1 cellular context compared by ENCODE assay signal in genomic region chr10:66202101-66202500, GRCh38.
TF ChIP-seq lines count a peak whose summit lies in the region.

No MANE protein-coding gene starts in this region.

TF ChIP-seq in GM23338, 12 proteins besides CTCF, POLR2A, EP300 and RAD21:
- TF ChIP-seq, protein P1, sequence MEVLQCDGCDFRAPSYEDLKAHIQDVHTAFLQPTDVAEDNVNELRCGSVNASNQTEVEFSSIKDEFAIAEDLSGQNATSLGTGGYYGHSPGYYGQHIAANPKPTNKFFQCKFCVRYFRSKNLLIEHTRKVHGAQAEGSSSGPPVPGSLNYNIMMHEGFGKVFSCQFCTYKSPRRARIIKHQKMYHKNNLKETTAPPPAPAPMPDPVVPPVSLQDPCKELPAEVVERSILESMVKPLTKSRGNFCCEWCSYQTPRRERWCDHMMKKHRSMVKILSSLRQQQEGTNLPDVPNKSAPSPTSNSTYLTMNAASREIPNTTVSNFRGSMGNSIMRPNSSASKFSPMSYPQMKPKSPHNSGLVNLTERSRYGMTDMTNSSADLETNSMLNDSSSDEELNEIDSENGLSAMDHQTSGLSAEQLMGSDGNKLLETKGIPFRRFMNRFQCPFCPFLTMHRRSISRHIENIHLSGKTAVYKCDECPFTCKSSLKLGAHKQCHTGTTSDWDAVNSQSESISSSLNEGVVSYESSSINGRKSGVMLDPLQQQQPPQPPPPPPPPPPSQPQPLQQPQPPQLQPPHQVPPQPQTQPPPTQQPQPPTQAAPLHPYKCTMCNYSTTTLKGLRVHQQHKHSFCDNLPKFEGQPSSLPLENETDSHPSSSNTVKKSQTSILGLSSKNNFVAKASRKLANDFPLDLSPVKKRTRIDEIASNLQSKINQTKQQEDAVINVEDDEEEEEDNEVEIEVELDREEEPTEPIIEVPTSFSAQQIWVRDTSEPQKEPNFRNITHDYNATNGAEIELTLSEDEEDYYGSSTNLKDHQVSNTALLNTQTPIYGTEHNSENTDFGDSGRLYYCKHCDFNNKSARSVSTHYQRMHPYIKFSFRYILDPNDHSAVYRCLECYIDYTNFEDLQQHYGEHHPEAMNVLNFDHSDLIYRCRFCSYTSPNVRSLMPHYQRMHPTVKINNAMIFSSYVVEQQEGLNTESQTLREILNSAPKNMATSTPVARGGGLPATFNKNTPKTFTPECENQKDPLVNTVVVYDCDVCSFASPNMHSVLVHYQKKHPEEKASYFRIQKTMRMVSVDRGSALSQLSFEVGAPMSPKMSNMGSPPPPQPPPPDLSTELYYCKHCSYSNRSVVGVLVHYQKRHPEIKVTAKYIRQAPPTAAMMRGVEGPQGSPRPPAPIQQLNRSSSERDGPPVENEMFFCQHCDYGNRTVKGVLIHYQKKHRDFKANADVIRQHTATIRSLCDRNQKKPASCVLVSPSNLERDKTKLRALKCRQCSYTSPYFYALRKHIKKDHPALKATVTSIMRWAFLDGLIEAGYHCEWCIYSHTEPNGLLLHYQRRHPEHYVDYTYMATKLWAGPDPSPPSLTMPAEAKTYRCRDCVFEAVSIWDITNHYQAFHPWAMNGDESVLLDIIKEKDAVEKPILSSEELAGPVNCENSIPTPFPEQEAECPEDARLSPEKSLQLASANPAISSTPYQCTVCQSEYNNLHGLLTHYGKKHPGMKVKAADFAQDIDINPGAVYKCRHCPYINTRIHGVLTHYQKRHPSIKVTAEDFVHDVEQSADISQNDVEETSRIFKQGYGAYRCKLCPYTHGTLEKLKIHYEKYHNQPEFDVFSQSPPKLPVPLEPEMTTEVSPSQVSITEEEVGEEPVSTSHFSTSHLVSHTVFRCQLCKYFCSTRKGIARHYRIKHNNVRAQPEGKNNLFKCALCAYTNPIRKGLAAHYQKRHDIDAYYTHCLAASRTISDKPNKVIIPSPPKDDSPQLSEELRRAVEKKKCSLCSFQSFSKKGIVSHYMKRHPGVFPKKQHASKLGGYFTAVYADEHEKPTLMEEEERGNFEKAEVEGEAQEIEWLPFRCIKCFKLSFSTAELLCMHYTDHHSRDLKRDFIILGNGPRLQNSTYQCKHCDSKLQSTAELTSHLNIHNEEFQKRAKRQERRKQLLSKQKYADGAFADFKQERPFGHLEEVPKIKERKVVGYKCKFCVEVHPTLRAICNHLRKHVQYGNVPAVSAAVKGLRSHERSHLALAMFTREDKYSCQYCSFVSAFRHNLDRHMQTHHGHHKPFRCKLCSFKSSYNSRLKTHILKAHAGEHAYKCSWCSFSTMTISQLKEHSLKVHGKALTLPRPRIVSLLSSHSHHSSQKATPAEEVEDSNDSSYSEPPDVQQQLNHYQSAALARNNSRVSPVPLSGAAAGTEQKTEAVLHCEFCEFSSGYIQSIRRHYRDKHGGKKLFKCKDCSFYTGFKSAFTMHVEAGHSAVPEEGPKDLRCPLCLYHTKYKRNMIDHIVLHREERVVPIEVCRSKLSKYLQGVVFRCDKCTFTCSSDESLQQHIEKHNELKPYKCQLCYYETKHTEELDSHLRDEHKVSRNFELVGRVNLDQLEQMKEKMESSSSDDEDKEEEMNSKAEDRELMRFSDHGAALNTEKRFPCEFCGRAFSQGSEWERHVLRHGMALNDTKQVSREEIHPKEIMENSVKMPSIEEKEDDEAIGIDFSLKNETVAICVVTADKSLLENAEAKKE (CRISPR knock-in tag; IDR thresholded peaks at IDR 0.05), result no peak
- TF ChIP-seq CREB1 (CRISPR knock-in tag; IDR thresholded peaks at IDR 0.05; ENCODE audit: low read depth) (no peak), NANOG (IDR thresholded peaks at IDR 0.05; ENCODE audit: borderline replicate concordance) (no peak), EZH2phosphoT487 (IDR thresholded peaks at IDR 0.05; ENCODE audit: unreplicated experiment) (no peak), POLR2AphosphoS5 (IDR thresholded peaks at IDR 0.05; ENCODE audit: low read depth) (no peak), STAT1 (IDR thresholded peaks at IDR 0.05; ENCODE audit: unreplicated experiment) (no peak), EZH2 (IDR thresholded peaks at IDR 0.05; ENCODE audit: low read depth, unreplicated experiment) (no peak), JUNB (IDR thresholded peaks at IDR 0.05; ENCODE audit: unreplicated experiment) (no peak), ZNF331 (CRISPR knock-in tag; IDR thresholded peaks at IDR 0.05; ENCODE audit: low read depth) (no peak), ZNF114 (CRISPR knock-in tag; IDR thresholded peaks at IDR 0.05) (no peak)
- TF ChIP-seq, protein P2, sequence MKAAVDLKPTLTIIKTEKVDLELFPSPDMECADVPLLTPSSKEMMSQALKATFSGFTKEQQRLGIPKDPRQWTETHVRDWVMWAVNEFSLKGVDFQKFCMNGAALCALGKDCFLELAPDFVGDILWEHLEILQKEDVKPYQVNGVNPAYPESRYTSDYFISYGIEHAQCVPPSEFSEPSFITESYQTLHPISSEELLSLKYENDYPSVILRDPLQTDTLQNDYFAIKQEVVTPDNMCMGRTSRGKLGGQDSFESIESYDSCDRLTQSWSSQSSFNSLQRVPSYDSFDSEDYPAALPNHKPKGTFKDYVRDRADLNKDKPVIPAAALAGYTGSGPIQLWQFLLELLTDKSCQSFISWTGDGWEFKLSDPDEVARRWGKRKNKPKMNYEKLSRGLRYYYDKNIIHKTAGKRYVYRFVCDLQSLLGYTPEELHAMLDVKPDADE (IDR thresholded peaks at IDR 0.05), result no peak
- TF ChIP-seq, protein P3, sequence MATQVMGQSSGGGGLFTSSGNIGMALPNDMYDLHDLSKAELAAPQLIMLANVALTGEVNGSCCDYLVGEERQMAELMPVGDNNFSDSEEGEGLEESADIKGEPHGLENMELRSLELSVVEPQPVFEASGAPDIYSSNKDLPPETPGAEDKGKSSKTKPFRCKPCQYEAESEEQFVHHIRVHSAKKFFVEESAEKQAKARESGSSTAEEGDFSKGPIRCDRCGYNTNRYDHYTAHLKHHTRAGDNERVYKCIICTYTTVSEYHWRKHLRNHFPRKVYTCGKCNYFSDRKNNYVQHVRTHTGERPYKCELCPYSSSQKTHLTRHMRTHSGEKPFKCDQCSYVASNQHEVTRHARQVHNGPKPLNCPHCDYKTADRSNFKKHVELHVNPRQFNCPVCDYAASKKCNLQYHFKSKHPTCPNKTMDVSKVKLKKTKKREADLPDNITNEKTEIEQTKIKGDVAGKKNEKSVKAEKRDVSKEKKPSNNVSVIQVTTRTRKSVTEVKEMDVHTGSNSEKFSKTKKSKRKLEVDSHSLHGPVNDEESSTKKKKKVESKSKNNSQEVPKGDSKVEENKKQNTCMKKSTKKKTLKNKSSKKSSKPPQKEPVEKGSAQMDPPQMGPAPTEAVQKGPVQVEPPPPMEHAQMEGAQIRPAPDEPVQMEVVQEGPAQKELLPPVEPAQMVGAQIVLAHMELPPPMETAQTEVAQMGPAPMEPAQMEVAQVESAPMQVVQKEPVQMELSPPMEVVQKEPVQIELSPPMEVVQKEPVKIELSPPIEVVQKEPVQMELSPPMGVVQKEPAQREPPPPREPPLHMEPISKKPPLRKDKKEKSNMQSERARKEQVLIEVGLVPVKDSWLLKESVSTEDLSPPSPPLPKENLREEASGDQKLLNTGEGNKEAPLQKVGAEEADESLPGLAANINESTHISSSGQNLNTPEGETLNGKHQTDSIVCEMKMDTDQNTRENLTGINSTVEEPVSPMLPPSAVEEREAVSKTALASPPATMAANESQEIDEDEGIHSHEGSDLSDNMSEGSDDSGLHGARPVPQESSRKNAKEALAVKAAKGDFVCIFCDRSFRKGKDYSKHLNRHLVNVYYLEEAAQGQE (IDR thresholded peaks at IDR 0.05; ENCODE audit: unreplicated experiment), result no peak
